Comparison of ENCODE assay signal across 17 cellular contexts in genomic region chr22:42797021-42797420, GRCh38.
DNase-seq lines count a peak whose midpoint lies in the region; ATAC-seq and TF ChIP-seq lines count a peak whose summit lies in the region.
"Had no signal": no experiment of that assay in that cellular context is flagged by ENCODE, and none has a peak within 500 bp of the region (broad histone marks: within the 10 kb centered on the region; RNA-seq: fewer than 3 reads in every experiment).

No MANE protein-coding gene starts in this region.

- H3K23ac ChIP-seq in mesenchymal stem cell (ENCODE audit: low read length in 2 of 2), result no peak overlapping the region

- H3K4me3 ChIP-seq in Panc1 (ENCODE audit: low read depth in 2 of 2, low read length in 2 of 2), result no peak overlapping the region
- no peak overlapping the region for H3K4me3 ChIP-seq in fibroblast of villous mesenchyme (ENCODE audit: low read depth, low read length)
- no peak overlapping the region for H3K4me3 ChIP-seq in neutrophil (ENCODE audit: low read depth in 1 of 2, low read length in 1 of 2)
- H3K4me3 ChIP-seq in SJCRH30, result no peak overlapping the region
- H3K4me3 ChIP-seq in mesenchymal stem cell (ENCODE audit: insufficient read depth in 1 of 2, low read depth in 1 of 2, low read length in 2 of 2), result no peak overlapping the region
- H3K4me3 ChIP-seq: breast epithelium, hepatocyte had no signal

- peaks cover 29% of the 10 kb centered on the region for H3K79me1 ChIP-seq in mesenchymal stem cell (replicated peaks; ENCODE audit: low read length, poor library complexity, severe bottlenecking)

- no peak overlapping the region for H2BK12ac ChIP-seq in mesenchymal stem cell (ENCODE audit: low read length in 2 of 2)

- BruUV-seq in Panc1 (replicated peaks; lab: Mats Ljungman, UMichigan), result TSS peak; percentile 77

- CTCF ChIA-PET in Panc1 (lab: Charles Lee), result no interaction called here

- ATAC-seq in Panc1, result no peak

- H3K18ac ChIP-seq in mesenchymal stem cell (ENCODE audit: low read depth in 1 of 2, low read length in 2 of 2), result no peak overlapping the region

- H2BK5ac ChIP-seq in mesenchymal stem cell (ENCODE audit: low read depth, low read length, poor library complexity, severe bottlenecking), result no peak overlapping the region

- intact Hi-C loops in Panc1 (cut with micrococcal nuclease; ENCODE audit: unreplicated experiment), result no loop called here

- TF ChIP-seq CTCF in Panc1 (IDR thresholded peaks at IDR 0.05) (no peak), fibroblast of villous mesenchyme (IDR thresholded peaks at IDR 0.05; ENCODE audit: insufficient read depth, low read depth, low read length) (no peak), neutrophil (IDR thresholded peaks at IDR 0.05) (no peak)

- H2BK15ac ChIP-seq in mesenchymal stem cell (ENCODE audit: low read depth, poor library complexity, severe bottlenecking), result no peak overlapping the region

- no peaks in the 10 kb centered on the region for H3K27me3 ChIP-seq in Panc1 (ENCODE audit: control insufficient read depth, insufficient read depth, low read length)
- no peaks in the 10 kb centered on the region for H3K27me3 ChIP-seq in neutrophil
- no peaks in the 10 kb centered on the region for H3K27me3 ChIP-seq in SJCRH30
- H3K27me3 ChIP-seq in mesenchymal stem cell (ENCODE audit: control insufficient read depth in 1 of 2, insufficient read depth in 1 of 2, low read length in 2 of 2), result no peaks in the 10 kb centered on the region
- H3K27me3 ChIP-seq: breast epithelium, hepatocyte had no signal

- peak; percentile 21 for DNase-seq in DMS 273 (lab: John Stamatoyannopoulos, UW; ENCODE audit: unreplicated experiment)
- DNase-seq in DMS 273 treated with DMSO at 0.1 percent for 48 hours (lab: John Stamatoyannopoulos, UW), result no peak
- DNase-seq in Panc1 (ENCODE audit: low read depth, low spot score), result no peak
- peak; percentile 54 for DNase-seq in fibroblast of villous mesenchyme (ENCODE audit: low read depth)
- DNase-seq in NCI-H446 treated with DMSO at 0.1 percent for 48 hours (lab: John Stamatoyannopoulos, UW), result no peak
- DNase-seq in SJCRH30, result no peak
- no peak for DNase-seq in mesenchymal stem cell
- DNase-seq: activated B cell treated with CpG ODN at 0.5 μM for 24 hours; activated CD8-positive, alpha-beta memory T cell treated with anti-CD3 and anti-CD28 coated beads, Interleukin-2, amount 50 U/mL, for 4 hours; CD4-positive, CD25-positive, alpha-beta regulatory T cell; NCI-H226; stimulated activated CD4-positive, alpha-beta T cell treated with anti-CD3 and anti-CD28 coated beads, Interleukin-4, amount 100 ng/mL, for 4 hours; trophoblast cell had no signal

- in situ Hi-C loops in Panc1 (cut with HindIII; ENCODE audit: low pct_unique_long_range_greater_than_20kb, low sequenced_read_pairs), result no loop called here

- H3K4me2 ChIP-seq in mesenchymal stem cell (ENCODE audit: low read length, poor library complexity, severe bottlenecking), result no peak overlapping the region
- H3K4me2 ChIP-seq: hepatocyte had no signal

- H3K14ac ChIP-seq in mesenchymal stem cell (ENCODE audit: low read length in 2 of 2), result no peak overlapping the region

- no peak overlapping the region for H3K27ac ChIP-seq in Panc1 (ENCODE audit: low read length)
- H3K27ac ChIP-seq in neutrophil, result peak overlapping the region; percentile 78
- no peak overlapping the region for H3K27ac ChIP-seq in SJCRH30
- no peak overlapping the region for H3K27ac ChIP-seq in mesenchymal stem cell (ENCODE audit: low read length, poor library complexity, severe bottlenecking)
- H3K27ac ChIP-seq: 22Rv1, hepatocyte had no signal

- H3K4ac ChIP-seq in mesenchymal stem cell (ENCODE audit: low read depth in 1 of 2, low read length in 2 of 2), result no peak overlapping the region

- no peak overlapping the region for H4K91ac ChIP-seq in mesenchymal stem cell (ENCODE audit: low read length)

- 74% methylated on average over 3 of the region's 5 CpGs for WGBS in mesenchymal stem cell

- H3K9ac ChIP-seq in mesenchymal stem cell (ENCODE audit: low read length), result no peak overlapping the region

- no peak overlapping the region for H2BK120ac ChIP-seq in mesenchymal stem cell (ENCODE audit: low read depth, low read length)

- no peak overlapping the region for H4K8ac ChIP-seq in mesenchymal stem cell (ENCODE audit: low read length)

- no peak overlapping the region for H2AFZ ChIP-seq in mesenchymal stem cell (ENCODE audit: low read depth, low read length)
- H2AFZ ChIP-seq: hepatocyte had no signal

- no peaks in the 10 kb centered on the region for H3K4me1 ChIP-seq in Panc1 (ENCODE audit: control insufficient read depth, insufficient read depth, low read length)
- H3K4me1 ChIP-seq in neutrophil (ENCODE audit: control insufficient read depth in 1 of 2, insufficient read depth in 1 of 2, low read depth in 1 of 2, low read length in 1 of 2), result peaks cover 31 to 40% of the 10 kb centered on the region in 2 experiments
- H3K4me1 ChIP-seq in SJCRH30, result peaks cover 13% of the 10 kb centered on the region
- peaks cover 2% of the 10 kb centered on the region for H3K4me1 ChIP-seq in mesenchymal stem cell (ENCODE audit: control insufficient read depth, insufficient read depth, low read depth, low read length)
- H3K4me1 ChIP-seq: breast epithelium had no signal

- H2AK5ac ChIP-seq in mesenchymal stem cell (ENCODE audit: low read length, severe bottlenecking), result no peak overlapping the region

- H3K36me3 ChIP-seq in Panc1 (ENCODE audit: control insufficient read depth, insufficient read depth, low read length) (no peaks in the 10 kb centered on the region), neutrophil (peaks cover 37% of the 10 kb centered on the region), SJCRH30 (peaks cover 4% of the 10 kb centered on the region), mesenchymal stem cell (ENCODE audit: control insufficient read depth in 1 of 2, insufficient read depth in 2 of 2, low read depth in 1 of 2, low read length in 2 of 2) (peaks cover 68 to 85% of the 10 kb centered on the region in 2 experiments)
- H3K36me3 ChIP-seq: breast epithelium had no signal

- POLR2A ChIA-PET in Panc1 (lab: Charles Lee), result no interaction called here

- no peaks in the 10 kb centered on the region for H3K9me3 ChIP-seq in Panc1 (ENCODE audit: control insufficient read depth, insufficient read depth, low read depth, low read length)
- H3K9me3 ChIP-seq in neutrophil, result no peaks in the 10 kb centered on the region
- H3K9me3 ChIP-seq in SJCRH30 (replicated peaks), result no peaks in the 10 kb centered on the region
- H3K9me3 ChIP-seq in mesenchymal stem cell (ENCODE audit: control insufficient read depth, low read length), result no peaks in the 10 kb centered on the region
- H3K9me3 ChIP-seq: breast epithelium had no signal

Comparison
In these comparisons a context has a peak if more than half of its experiments do, and no peak if none do; other contexts are left out.
1. DNase-seq: peak in DMS 273 (single experiment) and fibroblast of villous mesenchyme (single experiment); none in DMS 273 treated with DMSO at 0.1 percent for 48 hours (single experiment), Panc1 (single experiment), NCI-H446 treated with DMSO at 0.1 percent for 48 hours (single experiment), SJCRH30 (0 of 2) and mesenchymal stem cell (single experiment).